ENCODE assay signal across 8 cellular contexts in the genomic region with DNA sequence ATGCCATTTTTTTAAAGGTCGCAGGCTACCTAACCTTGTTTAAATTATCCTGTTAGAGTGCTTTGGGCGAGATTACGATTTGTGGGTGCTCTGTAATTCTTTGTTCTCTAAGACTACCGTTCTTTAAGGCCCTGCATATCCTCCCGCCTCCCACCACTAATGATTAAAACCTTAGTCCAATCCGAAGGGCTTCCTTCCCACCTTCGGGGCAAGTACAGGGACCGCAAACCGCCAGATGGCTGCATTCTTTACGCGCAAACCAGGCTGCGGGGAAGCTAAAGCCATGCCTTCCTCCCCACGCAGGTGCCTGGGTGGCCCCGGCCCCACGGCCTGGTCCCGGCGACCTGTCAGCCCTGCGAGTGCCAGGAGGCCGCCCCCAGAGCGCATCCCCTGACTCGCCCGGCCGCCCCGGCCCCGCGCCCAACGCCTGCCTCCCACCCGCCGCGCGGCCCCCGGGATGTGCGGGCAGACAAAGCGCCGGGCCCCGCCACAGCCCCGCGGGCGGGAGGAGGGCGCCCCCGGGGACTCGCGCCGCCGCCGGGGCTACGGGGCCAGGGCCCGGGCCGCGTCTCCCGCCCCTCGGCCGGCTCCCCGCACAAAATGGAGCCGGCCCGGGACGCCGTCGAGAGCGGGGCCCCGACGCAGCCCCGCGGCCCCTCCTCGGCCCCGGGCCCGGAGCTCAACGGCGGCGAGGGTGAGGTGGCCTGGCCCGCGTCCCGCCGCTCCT. TPM values are rescaled to one million over a fixed set of nuclear protein-coding genes. Genes with fewer than 3 reads are reported as not detected.
DNase-seq lines count a peak whose midpoint lies in the region; ATAC-seq and TF ChIP-seq lines count a peak whose summit lies in the region.

No MANE protein-coding gene starts in this region.

- peaks cover 23% of the 10 kb centered on the region for H3K4me1 ChIP-seq in A673 (ENCODE audit: insufficient read depth, low read length, poor library complexity, severe bottlenecking)
- H3K4me1 ChIP-seq in NT2/D1 (ENCODE audit: insufficient read depth, insufficient read length): no peaks in the 10 kb centered on the region
- peaks cover 28 to 61% (median 58%) of the 10 kb centered on the region in 4 donors for H3K4me1 ChIP-seq in esophagus muscularis mucosa

- H3K4me1 Mint-ChIP-seq in stimulated activated naive B cell treated with anti-CD40 and anti-IgM and Interleukin-4, amounts not matched to agents 10 μg/mL and 1 μg/mL and 100 μg/mL, for 72 hours: peaks cover 6 to 9% of the 10 kb centered on the region in 2 donors

- DNase-seq in A673 (ENCODE audit: low spot score) (peak; percentile 46), NT2/D1 (ENCODE audit: low read depth, low spot score) (no peak), esophagus muscularis mucosa (ENCODE audit: extremely low spot score) (no peak), myocyte (ENCODE audit: low read depth) (peak; percentile 63)
- peak; percentile 67 for DNase-seq in activated T-cell treated with anti-CD3 and anti-CD28 coated beads, Interleukin-2, amount 50 U/mL, for 48 hours
- peak; percentile 51 for DNase-seq in stimulated activated naive B cell treated with anti-CD40 and anti-IgM and Interleukin-4, amounts not matched to agents 10 μg/mL and 1 μg/mL and 100 μg/mL, for 72 hours

- H3K27me3 Mint-ChIP-seq in stimulated activated naive B cell treated with anti-CD40 and anti-IgM and Interleukin-4, amounts not matched to agents 10 μg/mL and 1 μg/mL and 100 μg/mL, for 72 hours: no peaks in the 10 kb centered on the region

- no TSS peak for BruUV-seq in A673 (replicated peaks; lab: Mats Ljungman, UMichigan)

- H3K4me3 ChIP-seq in A673 (ENCODE audit: low read depth, low read length, poor library complexity, severe bottlenecking) (peak overlapping the region; percentile 81), NT2/D1 (ENCODE audit: insufficient read length, low read depth) (peak overlapping the region; percentile 92), esophagus muscularis mucosa (peak overlapping the region; percentile 78 to 86 (median 84))

- no peak for TF ChIP-seq CTCF in A673 (conservative IDR thresholded peaks at IDR 0.05; ENCODE audit: low read depth, low read length)
- no peak for TF ChIP-seq CTCF in esophagus muscularis mucosa (IDR thresholded peaks at IDR 0.05)

- H3K9ac ChIP-seq in NT2/D1 (ENCODE audit: insufficient read length, low read depth): peak overlapping the region; percentile 95

- H3K27ac Mint-ChIP-seq in stimulated activated naive B cell treated with anti-CD40 and anti-IgM and Interleukin-4, amounts not matched to agents 10 μg/mL and 1 μg/mL and 100 μg/mL, for 72 hours: peak overlapping the region; percentile 89

- no peak for TF ChIP-seq EP300 in esophagus muscularis mucosa (IDR thresholded peaks at IDR 0.05)

- H3K9me3 Mint-ChIP-seq in stimulated activated naive B cell treated with anti-CD40 and anti-IgM and Interleukin-4, amounts not matched to agents 10 μg/mL and 1 μg/mL and 100 μg/mL, for 72 hours: no peaks in the 10 kb centered on the region

- no peaks in the 10 kb centered on the region for H3K27me3 ChIP-seq in A673 (replicated peaks; ENCODE audit: insufficient read depth, low read depth, low read length, poor library complexity)
- H3K27me3 ChIP-seq in NT2/D1 (ENCODE audit: insufficient read depth, insufficient read length): peaks cover 2% of the 10 kb centered on the region
- H3K27me3 ChIP-seq in esophagus muscularis mucosa: no peaks in the 10 kb centered on the region

- intact Hi-C loops in A673 (cut with micrococcal nuclease; ENCODE audit: unreplicated experiment): no loop called here
- intact Hi-C loops in esophagus muscularis mucosa (cut with DNase I): loop anchor here (10.0 kb wide), 1 partner anchor 77 kb away; a partner anchor contains a TSS

- H3K9me3 ChIP-seq in A673 (ENCODE audit: low read depth, low read length, poor library complexity, severe bottlenecking): no peaks in the 10 kb centered on the region
- H3K9me3 ChIP-seq in NT2/D1 (ENCODE audit: insufficient read depth, low read length): no peaks in the 10 kb centered on the region
- H3K9me3 ChIP-seq in esophagus muscularis mucosa: no peaks in the 10 kb centered on the region

- peak overlapping the region; percentile 87 for H3K27ac ChIP-seq in A673 (ENCODE audit: low read depth, low read length, poor library complexity, severe bottlenecking)
- H3K27ac ChIP-seq in esophagus muscularis mucosa (replicated peaks in 1 of 4): peak overlapping the region; percentile 88 to 97 (median 95)

- POLR2A ChIA-PET in A673 (lab: Charles Lee; ENCODE audit: low non-redundant PET): interaction anchor here (0.6 to 0.9 kb wide), 2 partner anchors 168 to 208 kb away, joined by 3 read pairs; no protein-coding TSS in a partner anchor

- peak overlapping the region; percentile 85 to 86 for H3K4me3 Mint-ChIP-seq in stimulated activated naive B cell treated with anti-CD40 and anti-IgM and Interleukin-4, amounts not matched to agents 10 μg/mL and 1 μg/mL and 100 μg/mL, for 72 hours

- H3K36me3 ChIP-seq in A673 (ENCODE audit: insufficient read depth, low read length, poor library complexity, severe bottlenecking): peaks cover 10% of the 10 kb centered on the region
- peaks cover 19% of the 10 kb centered on the region for H3K36me3 ChIP-seq in NT2/D1 (ENCODE audit: insufficient read depth, insufficient read length, low read length)
- H3K36me3 ChIP-seq in esophagus muscularis mucosa: peaks cover 0 to 16% (median 9%) of the 10 kb centered on the region in 4 donors

- H3K36me3 Mint-ChIP-seq in stimulated activated naive B cell treated with anti-CD40 and anti-IgM and Interleukin-4, amounts not matched to agents 10 μg/mL and 1 μg/mL and 100 μg/mL, for 72 hours: peaks cover 0 to 4% of the 10 kb centered on the region in 2 donors

- 0% methylated on average over 9 of the region's 74 CpGs for WGBS in esophagus muscularis mucosa

- no peak for TF ChIP-seq POLR2A in esophagus muscularis mucosa (IDR thresholded peaks at IDR 0.05; ENCODE audit: low read depth)

- CTCF ChIA-PET in A673 (lab: Charles Lee): no interaction called here

- ATAC-seq in GM18519 (IDR thresholded peaks at IDR 0.05; ENCODE audit: low FRiP score, unreplicated experiment) (peak; percentile 20), HG03039 (IDR thresholded peaks at IDR 0.05; ENCODE audit: unreplicated experiment) (peak; percentile 25)
- peak; percentile 40 to 50 for ATAC-seq in stimulated activated naive B cell treated with anti-CD40 and anti-IgM and Interleukin-4, amounts not matched to agents 10 μg/mL and 1 μg/mL and 100 μg/mL, for 72 hours (replicated peaks)

RNA-seq across cellular contexts. Expression of a gene that starts 0.7 kb away (rescaled TPM):
- 28.1 and 29.0 TPM in 2 replicates for total RNA-seq in A673 (2021)
- 10 to 100 TPM; 67.7 to 90.9 (median 82.4) TPM for total RNA-seq in esophagus muscularis mucosa
- total RNA-seq in myocyte: 12.8 and 33.2 TPM in 2 replicates
- polyA plus RNA-seq in myocyte (2012): 14.2 TPM

Comparison
In these comparisons a context has a peak if more than half of its experiments do, and no peak if none do; other contexts are left out.
1. DNase-seq: peak in A673 (single experiment), activated T-cell treated with anti-CD3 and anti-CD28 coated beads, Interleukin-2, amount 50 U/mL, for 48 hours (2 of 2), myocyte (single experiment) and stimulated activated naive B cell treated with anti-CD40 and anti-IgM and Interleukin-4, amounts not matched to agents 10 μg/mL and 1 μg/mL and 100 μg/mL, for 72 hours (single experiment); none in NT2/D1 (single experiment) and esophagus muscularis mucosa (single experiment).
2. Peak in every context shown above with its lines, with median percentiles within 50 percentile points of each other: H3K4me3 ChIP-seq and ATAC-seq.